Comparison of ENCODE assay signal across 1 cellular context in the genomic region with DNA sequence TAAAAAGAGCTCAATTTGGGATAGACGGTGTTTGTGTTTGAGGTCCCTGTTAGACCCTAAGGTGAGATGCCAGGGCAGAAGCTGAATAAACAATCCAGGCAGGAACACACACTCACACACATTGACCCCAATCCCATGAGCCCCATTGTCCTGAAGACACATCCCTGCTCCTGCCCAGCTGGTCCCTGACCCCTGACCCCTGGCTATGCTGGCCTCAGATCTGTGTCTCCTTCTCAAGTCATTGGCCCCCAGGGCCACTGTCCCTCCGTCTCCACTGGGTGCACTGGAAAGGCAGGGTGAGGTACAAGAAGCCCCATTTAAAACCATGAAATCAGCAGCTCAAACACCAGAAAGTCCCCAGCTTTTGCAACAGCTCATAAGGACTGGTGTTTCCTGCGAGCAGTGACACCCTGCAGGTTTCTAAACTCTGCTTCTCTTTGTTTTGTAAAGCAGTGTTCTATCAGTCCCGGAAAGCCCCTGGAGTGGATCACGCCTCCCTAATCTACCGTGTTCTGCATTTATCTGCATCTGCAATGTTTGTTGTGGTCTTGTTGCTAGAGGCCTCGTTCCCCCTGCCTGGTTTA.
TF ChIP-seq lines count a peak whose summit lies in the region.

No MANE protein-coding gene starts in this region.

TF ChIP-seq in HepG2, 621 proteins besides CTCF, POLR2A, EP300 and RAD21 (continued from another document and continues in another):
- TF ChIP-seq ZNF788 (CRISPR knock-in tag; IDR thresholded peaks at IDR 0.05; ENCODE audit: borderline replicate concordance) (peak; percentile 20; the same call in 1 of the 2 replicates), ZNF496 (CRISPR knock-in tag; IDR thresholded peaks at IDR 0.05; ENCODE audit: insufficient replicate concordance) (no peak), ZNF143 (CRISPR knock-in tag; IDR thresholded peaks at IDR 0.05) (peak; percentile 72), ATRX (CRISPR knock-in tag; IDR thresholded peaks at IDR 0.05; ENCODE audit: borderline replicate concordance) (no peak), FOXA3 (CRISPR knock-in tag; IDR thresholded peaks at IDR 0.05) (peak; percentile 27; the same call in 1 of the 2 replicates), ZSCAN20 (CRISPR knock-in tag; IDR thresholded peaks at IDR 0.05; ENCODE audit: borderline replicate concordance) (no peak), HNRNPLL (IDR thresholded peaks at IDR 0.05; ENCODE audit: low read depth, low read length, poor library complexity, severe bottlenecking) (no peak), ZNF256 (CRISPR knock-in tag; conservative IDR thresholded peaks at IDR 0.05) (no peak), ADNP (CRISPR knock-in tag; IDR thresholded peaks at IDR 0.05) (no peak), GZF1 (CRISPR knock-in tag; IDR thresholded peaks at IDR 0.05) (no peak), RARA (CRISPR knock-in tag; IDR thresholded peaks at IDR 0.05) (peak; percentile 48), RFX3 (CRISPR knock-in tag; IDR thresholded peaks at IDR 0.05) (no peak), ZNF329 (CRISPR knock-in tag; IDR thresholded peaks at IDR 0.05; ENCODE audit: low read depth) (no peak), ZFP37 (CRISPR knock-in tag; IDR thresholded peaks at IDR 0.05; ENCODE audit: borderline replicate concordance) (no peak), SMAD3 (CRISPR knock-in tag; IDR thresholded peaks at IDR 0.05) (no peak), PRMT3 (CRISPR knock-in tag; IDR thresholded peaks at IDR 0.05; ENCODE audit: borderline replicate concordance, low read depth) (no peak), ZNF710 (CRISPR knock-in tag; IDR thresholded peaks at IDR 0.05; ENCODE audit: borderline replicate concordance) (0 out of 2 replicates have a peak, but pooled peaks have one; percentile 57), POLR2G (IDR thresholded peaks at IDR 0.05; ENCODE audit: low read depth, low read length) (no peak), ZNF687 (CRISPR knock-in tag; IDR thresholded peaks at IDR 0.05) (peak; percentile 67), MED1 (CRISPR knock-in tag; IDR thresholded peaks at IDR 0.05) (peak; percentile 48), ASH2L (IDR thresholded peaks at IDR 0.05; ENCODE audit: insufficient read length, low read depth, low read length) (no peak), ZNF318 (CRISPR knock-in tag; IDR thresholded peaks at IDR 0.05) (0 out of 2 replicates have a peak, but pooled peaks have one; percentile 63), WIZ (CRISPR knock-in tag; IDR thresholded peaks at IDR 0.05) (no peak), SSRP1 (CRISPR knock-in tag; IDR thresholded peaks at IDR 0.05) (no peak), MZF1 (CRISPR knock-in tag; IDR thresholded peaks at IDR 0.05; ENCODE audit: borderline replicate concordance) (no peak), ZNF350 (CRISPR knock-in tag; IDR thresholded peaks at IDR 0.05; ENCODE audit: borderline replicate concordance, low read depth) (no peak), ZFP90 (CRISPR knock-in tag; IDR thresholded peaks at IDR 0.05; ENCODE audit: borderline replicate concordance) (no peak), KDM5B (CRISPR knock-in tag; IDR thresholded peaks at IDR 0.05; ENCODE audit: borderline replicate concordance) (no peak), SOX6 (IDR thresholded peaks at IDR 0.05) (no peak), SOX6 (CRISPR knock-in tag; IDR thresholded peaks at IDR 0.05) (peak; percentile 91), ZNF414 (CRISPR knock-in tag; IDR thresholded peaks at IDR 0.05) (no peak), ZNF616 (CRISPR knock-in tag; IDR thresholded peaks at IDR 0.05; ENCODE audit: low read depth) (no peak), ZNF552 (CRISPR knock-in tag; IDR thresholded peaks at IDR 0.05; ENCODE audit: borderline replicate concordance) (no peak)
- TF ChIP-seq, protein P1, sequence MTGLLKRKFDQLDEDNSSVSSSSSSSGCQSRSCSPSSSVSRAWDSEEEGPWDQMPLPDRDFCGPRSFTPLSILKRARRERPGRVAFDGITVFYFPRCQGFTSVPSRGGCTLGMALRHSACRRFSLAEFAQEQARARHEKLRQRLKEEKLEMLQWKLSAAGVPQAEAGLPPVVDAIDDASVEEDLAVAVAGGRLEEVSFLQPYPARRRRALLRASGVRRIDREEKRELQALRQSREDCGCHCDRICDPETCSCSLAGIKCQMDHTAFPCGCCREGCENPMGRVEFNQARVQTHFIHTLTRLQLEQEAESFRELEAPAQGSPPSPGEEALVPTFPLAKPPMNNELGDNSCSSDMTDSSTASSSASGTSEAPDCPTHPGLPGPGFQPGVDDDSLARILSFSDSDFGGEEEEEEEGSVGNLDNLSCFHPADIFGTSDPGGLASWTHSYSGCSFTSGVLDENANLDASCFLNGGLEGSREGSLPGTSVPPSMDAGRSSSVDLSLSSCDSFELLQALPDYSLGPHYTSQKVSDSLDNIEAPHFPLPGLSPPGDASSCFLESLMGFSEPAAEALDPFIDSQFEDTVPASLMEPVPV (CRISPR knock-in tag; IDR thresholded peaks at IDR 0.05), result 0 out of 2 replicates have a peak, but pooled peaks have one; percentile 31
- TF ChIP-seq, protein P2, sequence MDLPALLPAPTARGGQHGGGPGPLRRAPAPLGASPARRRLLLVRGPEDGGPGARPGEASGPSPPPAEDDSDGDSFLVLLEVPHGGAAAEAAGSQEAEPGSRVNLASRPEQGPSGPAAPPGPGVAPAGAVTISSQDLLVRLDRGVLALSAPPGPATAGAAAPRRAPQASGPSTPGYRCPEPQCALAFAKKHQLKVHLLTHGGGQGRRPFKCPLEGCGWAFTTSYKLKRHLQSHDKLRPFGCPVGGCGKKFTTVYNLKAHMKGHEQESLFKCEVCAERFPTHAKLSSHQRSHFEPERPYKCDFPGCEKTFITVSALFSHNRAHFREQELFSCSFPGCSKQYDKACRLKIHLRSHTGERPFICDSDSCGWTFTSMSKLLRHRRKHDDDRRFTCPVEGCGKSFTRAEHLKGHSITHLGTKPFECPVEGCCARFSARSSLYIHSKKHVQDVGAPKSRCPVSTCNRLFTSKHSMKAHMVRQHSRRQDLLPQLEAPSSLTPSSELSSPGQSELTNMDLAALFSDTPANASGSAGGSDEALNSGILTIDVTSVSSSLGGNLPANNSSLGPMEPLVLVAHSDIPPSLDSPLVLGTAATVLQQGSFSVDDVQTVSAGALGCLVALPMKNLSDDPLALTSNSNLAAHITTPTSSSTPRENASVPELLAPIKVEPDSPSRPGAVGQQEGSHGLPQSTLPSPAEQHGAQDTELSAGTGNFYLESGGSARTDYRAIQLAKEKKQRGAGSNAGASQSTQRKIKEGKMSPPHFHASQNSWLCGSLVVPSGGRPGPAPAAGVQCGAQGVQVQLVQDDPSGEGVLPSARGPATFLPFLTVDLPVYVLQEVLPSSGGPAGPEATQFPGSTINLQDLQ (CRISPR knock-in tag; IDR thresholded peaks at IDR 0.05), result no peak
- TF ChIP-seq, protein P3, sequence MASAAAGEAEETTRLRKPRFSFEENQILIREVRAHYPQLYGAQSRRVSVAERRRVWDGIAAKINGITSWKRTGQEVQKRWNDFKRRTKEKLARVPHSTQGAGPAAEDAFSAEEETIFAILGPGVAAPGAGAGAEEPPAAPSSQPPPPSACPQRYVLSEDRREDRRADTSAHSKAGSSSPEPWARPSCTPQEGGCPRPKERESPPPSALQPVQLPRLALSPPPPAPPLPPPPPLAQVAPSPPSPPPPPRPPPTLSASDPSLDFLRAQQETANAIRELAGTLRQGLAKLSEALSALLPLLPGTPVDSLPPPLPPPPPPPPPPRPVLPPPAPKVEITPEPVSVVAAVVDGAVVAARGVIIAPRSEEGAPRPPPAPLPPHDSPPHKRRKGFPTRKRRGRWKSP (CRISPR knock-in tag; IDR thresholded peaks at IDR 0.05), result no peak
